In the genomic region with DNA sequence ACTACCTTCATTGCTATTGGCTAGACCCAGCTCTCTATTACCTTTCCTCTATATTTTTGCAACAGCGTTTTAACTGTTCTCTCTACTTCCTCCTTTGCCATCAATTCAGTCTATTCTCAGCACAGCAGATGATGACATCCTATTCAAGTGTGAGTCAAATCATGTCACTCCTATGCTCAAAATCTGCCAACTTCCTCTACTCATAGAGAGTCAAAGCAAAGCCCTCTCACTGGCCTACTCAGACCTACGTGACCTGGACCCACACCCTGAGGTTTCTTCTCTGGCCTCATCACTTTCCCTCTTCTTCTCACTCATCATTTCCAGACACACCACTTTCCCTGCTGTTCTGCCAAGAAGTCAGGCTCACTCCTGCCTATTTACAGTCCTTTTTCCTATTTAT, we compare ENCODE assay signal across 11 cellular contexts.
DNase-seq lines count a peak whose midpoint lies in the region; ATAC-seq, FAIRE-seq and TF ChIP-seq lines count a peak whose summit lies in the region.
"Had no signal": no experiment of that assay in that cellular context is flagged by ENCODE, and none has a peak within 500 bp of the region (broad histone marks: within the 10 kb centered on the region; RNA-seq: fewer than 3 reads in every experiment).

No MANE protein-coding gene starts in this region.

- no peaks in the 10 kb centered on the region for H3K9me3 ChIP-seq in MG63
- no peaks in the 10 kb centered on the region for H3K9me3 ChIP-seq in HAP-1
- H3K9me3 ChIP-seq: vagina had no signal

- H3K36me3 ChIP-seq in MG63 = no peaks in the 10 kb centered on the region
- H3K36me3 ChIP-seq in H7 (replicated peaks; ENCODE audit: control insufficient read depth, insufficient read depth, low read length) = no peaks in the 10 kb centered on the region
- no peaks in the 10 kb centered on the region for H3K36me3 ChIP-seq in HAP-1 (replicated peaks)
- H3K36me3 ChIP-seq: vagina had no signal

- peak; percentile 43 for ATAC-seq in GM18907 (IDR thresholded peaks at IDR 0.05; ENCODE audit: unreplicated experiment)

- FAIRE-seq in GM12892 (lab: Jason Lieb, UNC) = no peak

- H3K4me1 ChIP-seq in HAP-1 = no peaks in the 10 kb centered on the region
- H3K4me1 ChIP-seq: vagina had no signal

- TF ChIP-seq POLR2A in GM12892 (IDR thresholded peaks at IDR 0.05; ENCODE audit: low read depth, low read length) = no peak

- DNase-seq in AG10803 (ENCODE audit: low read depth) (peak; percentile 84), MG63 (peak; percentile 85), fibroblast of gingiva (ENCODE audit: low read depth) (peak; percentile 10), DMS79 treated with DMSO at 0.1 percent for 48 hours (lab: John Stamatoyannopoulos, UW) (no peak), H7 (no peak), GM12892 (ENCODE audit: insufficient read length) (no peak), HAP-1 (ENCODE audit: low spot score in 2 of 2) (no peak)
- DNase-seq: mesendoderm had no signal

- in situ Hi-C loops in HAP-1 (cut with MboI; ENCODE audit: low sequenced_read_pairs) = no loop called here

- H3K4me3 ChIP-seq in AG10803 (ENCODE audit: low read length) (no peak overlapping the region), MG63 (no peak overlapping the region), H7 (ENCODE audit: insufficient read depth, low read depth, low read length) (no peak overlapping the region), HAP-1 (no peak overlapping the region)
- H3K4me3 ChIP-seq: SK-N-MC, vagina had no signal

- no peak for TF ChIP-seq CTCF in AG10803 (conservative IDR thresholded peaks at IDR 0.05; ENCODE audit: low read length)

- H3K27me3 ChIP-seq in MG63 (no peaks in the 10 kb centered on the region), H7 (ENCODE audit: control insufficient read depth, insufficient read depth, low read length) (no peaks in the 10 kb centered on the region), HAP-1 (ENCODE audit: low read depth) (no peaks in the 10 kb centered on the region)
- H3K27me3 ChIP-seq: vagina had no signal

Comparison
In these comparisons a context has a peak if more than half of its experiments do, and no peak if none do; other contexts are left out.
1. DNase-seq: peak in AG10803 (single experiment), MG63 (single experiment) and fibroblast of gingiva (single experiment); none in DMS79 treated with DMSO at 0.1 percent for 48 hours (single experiment), H7 (single experiment), GM12892 (single experiment) and HAP-1 (0 of 2).